In the genomic region with DNA sequence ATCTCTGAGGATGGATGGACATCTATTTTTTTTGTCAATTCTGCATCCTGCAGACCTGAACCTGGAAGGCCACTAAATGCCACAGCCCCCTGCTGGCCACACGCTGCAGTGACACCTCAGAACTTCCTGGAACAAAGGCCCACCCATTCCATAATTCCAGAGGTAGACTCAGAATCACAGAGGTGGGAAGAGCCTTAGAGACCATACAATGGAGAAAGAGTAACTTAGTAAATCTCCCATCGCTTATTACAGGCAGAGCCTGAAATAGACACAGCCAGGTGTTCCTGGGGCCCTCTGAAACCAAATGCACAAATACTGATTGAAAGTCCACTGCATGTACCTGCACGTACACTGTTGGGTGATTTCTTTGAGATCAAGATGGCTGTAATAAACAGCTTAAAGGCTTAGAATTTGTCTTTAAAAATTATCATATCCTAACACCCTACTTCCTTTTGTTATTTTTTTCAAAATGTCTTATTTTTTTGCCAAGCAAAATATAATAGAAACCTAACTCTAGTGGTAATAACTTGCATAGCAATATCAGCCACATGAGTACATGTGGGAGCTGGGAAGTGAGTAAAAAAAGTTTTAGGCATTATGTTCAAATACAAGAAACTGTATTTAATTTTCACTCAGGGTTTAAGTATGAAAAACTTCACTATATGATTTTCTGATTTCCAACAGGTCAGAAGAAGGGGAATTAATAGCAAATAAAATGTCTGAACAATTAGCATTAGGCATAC, we compare ENCODE assay signal across 8 cellular contexts.
DNase-seq lines count a peak whose midpoint lies in the region; ATAC-seq lines count a peak whose summit lies in the region.

No MANE protein-coding gene starts in this region.

- DNase-seq in DMS 273 (lab: John Stamatoyannopoulos, UW; ENCODE audit: unreplicated experiment) (peak; percentile 62), DMS 273 treated with DMSO at 0.1 percent for 48 hours (lab: John Stamatoyannopoulos, UW) (no peak), HuH-7.5 (ENCODE audit: low spot score) (peak; percentile 68), T-helper 1 cell (peak; percentile 11 to 33 (median 22)), T47D (ENCODE audit: low read depth in 1 of 2, low spot score in 1 of 2) (peak; percentile 33 to 74), left lobe of liver (ENCODE audit: low spot score) (peak; percentile 51)
- peak; percentile 30 to 68 for DNase-seq in stimulated activated effector memory CD8-positive, alpha-beta T cell treated with anti-CD3 and anti-CD28 coated beads, Interleukin-12 subunit alpha, Interleukin-12 subunit beta, amount 100 ng/mL, for 72 hours (ENCODE audit: low spot score in 2 of 2)

- H3K36me3 Mint-ChIP-seq in stimulated activated effector memory CD8-positive, alpha-beta T cell treated with anti-CD3 and anti-CD28 coated beads, Interleukin-12 subunit alpha, Interleukin-12 subunit beta, amount 100 ng/mL, for 72 hours: no peaks in the 10 kb centered on the region

- H3K9me3 Mint-ChIP-seq in stimulated activated effector memory CD8-positive, alpha-beta T cell treated with anti-CD3 and anti-CD28 coated beads, Interleukin-12 subunit alpha, Interleukin-12 subunit beta, amount 100 ng/mL, for 72 hours: no peaks in the 10 kb centered on the region

- ATAC-seq in GM21529 (IDR thresholded peaks at IDR 0.05; ENCODE audit: unreplicated experiment): peak; percentile 86
- ATAC-seq in left lobe of liver: peak; percentile 95
- peak; percentile 54 for ATAC-seq in stimulated activated effector memory CD8-positive, alpha-beta T cell treated with anti-CD3 and anti-CD28 coated beads, Interleukin-12 subunit alpha, Interleukin-12 subunit beta, amount 100 ng/mL, for 72 hours

- in situ Hi-C loops in T47D (cut with HindIII; ENCODE audit: low pct_unique_long_range_greater_than_20kb, low sequenced_read_pairs): no loop called here

- no peak overlapping the region for H3K27ac Mint-ChIP-seq in stimulated activated effector memory CD8-positive, alpha-beta T cell treated with anti-CD3 and anti-CD28 coated beads, Interleukin-12 subunit alpha, Interleukin-12 subunit beta, amount 100 ng/mL, for 72 hours

- H3K4me1 Mint-ChIP-seq in stimulated activated effector memory CD8-positive, alpha-beta T cell treated with anti-CD3 and anti-CD28 coated beads, Interleukin-12 subunit alpha, Interleukin-12 subunit beta, amount 100 ng/mL, for 72 hours: peaks cover 14% of the 10 kb centered on the region

- H3K4me3 Mint-ChIP-seq in stimulated activated effector memory CD8-positive, alpha-beta T cell treated with anti-CD3 and anti-CD28 coated beads, Interleukin-12 subunit alpha, Interleukin-12 subunit beta, amount 100 ng/mL, for 72 hours: no peak overlapping the region
